Comparison of ENCODE assay signal across 22 cellular contexts in the genomic region with DNA sequence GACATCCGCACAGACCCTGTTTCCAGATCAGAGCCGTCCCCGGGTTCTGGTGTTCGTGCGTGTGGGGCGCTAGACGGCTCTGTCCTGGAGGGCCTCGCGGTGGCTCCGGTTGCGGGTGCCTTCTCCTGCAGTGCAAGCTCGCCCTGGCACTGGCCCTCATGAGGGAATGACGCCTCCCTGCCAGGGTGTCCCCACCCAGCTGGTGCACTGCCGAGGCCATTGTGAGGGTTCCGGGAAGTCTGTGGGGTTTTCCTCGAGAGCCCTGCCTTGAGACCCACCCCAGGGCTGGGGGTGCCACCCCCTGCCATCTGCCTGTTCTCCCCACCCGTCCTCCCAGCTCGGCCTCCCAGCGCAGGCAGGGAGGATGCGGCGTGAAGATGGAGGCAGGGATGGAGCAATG. TPM values are rescaled to one million over a fixed set of nuclear protein-coding genes. Genes with fewer than 3 reads are reported as not detected.
DNase-seq lines count a peak whose midpoint lies in the region; ATAC-seq, FAIRE-seq and TF ChIP-seq lines count a peak whose summit lies in the region.
"Had no signal": no experiment of that assay in that cellular context is flagged by ENCODE, and none has a peak within 500 bp of the region (broad histone marks: within the 10 kb centered on the region; RNA-seq: fewer than 3 reads in every experiment).

No MANE protein-coding gene starts in this region.

- no peak for TF ChIP-seq CTCF in breast epithelium (IDR thresholded peaks at IDR 0.05)
- no peak for TF ChIP-seq CTCF in MCF 10A (IDR thresholded peaks at IDR 0.05; ENCODE audit: unreplicated experiment)
- TF ChIP-seq CTCF in K562 (IDR thresholded peaks at IDR 0.05 in 2 of 3, conservative IDR thresholded peaks at IDR 0.05 in 1 of 3; ENCODE audit: insufficient read depth in 2 of 3, low read depth in 1 of 3, low read length in 3 of 3), result no peak

- DNase-seq in breast epithelium (ENCODE audit: low spot score in 2 of 2), result no peak
- DNase-seq in MCF 10A (ENCODE audit: unreplicated experiment), result no peak
- DNase-seq in K562 (ENCODE audit: extremely low read depth in 1 of 4, low spot score in 3 of 4), result no peak
- no peak for DNase-seq in neuronal stem cell (ENCODE audit: low spot score)
- DNase-seq in DMS 273 treated with DMSO at 0.1 percent for 48 hours (lab: John Stamatoyannopoulos, UW), result no peak
- no peak for DNase-seq in activated T-helper 2 cell treated with anti-CD3 and anti-CD28 coated beads, Interferon-gamma antibody, Interleukin-2, Interleukin-4, amounts not matched to agents 10 μg/mL and 5 μg/mL and 100 μg/mL, durations not matched to agents 14 hours and 24 hours and 36 hours (ENCODE audit: low spot score)
- no peak for DNase-seq in sciatic nerve (ENCODE audit: low spot score)
- DNase-seq: DMS79, GM23248, HCEC 1CT, MV-4-11, NCI-H1105 treated with DMSO at 0.1 percent for 48 hours, NCI-H2029 treated with DMSO at 0.1 percent for 48 hours, NCI-H510A treated with DMSO at 0.1 percent for 48 hours, NCI-H748 treated with DMSO at 0.1 percent for 48 hours, SJCRH30 had no signal

- no peak overlapping the region for H4K91ac ChIP-seq in neuronal stem cell (ENCODE audit: low read depth, low read length, poor library complexity)

- no peak for FAIRE-seq in K562 (lab: Jason Lieb, UNC)
- FAIRE-seq: D721Med had no signal

- H3K14ac ChIP-seq in neuronal stem cell (ENCODE audit: low read length), result peak overlapping the region; percentile 44

- peak overlapping the region in 9 of 11 experiments; percentile 39 to 93 (median 76); a peak in 18 of 22 replicates for H3K4me2 ChIP-seq in BLaER1 treated with 17β-estradiol and CSF1 and Interleukin-3, amounts not matched to agents 10 nM and 100 nM
- H3K4me2 ChIP-seq in K562 (ENCODE audit: insufficient read depth, low read length), result no peak overlapping the region
- no peak overlapping the region for H3K4me2 ChIP-seq in neuronal stem cell (ENCODE audit: insufficient read depth, low read length, poor library complexity, severe bottlenecking)
- H3K4me2 ChIP-seq: PC-9 had no signal

- peaks cover 5% of the 10 kb centered on the region; the same call in 2 of the 3 replicates for H3K79me2 ChIP-seq in K562 (ENCODE audit: control insufficient read depth, insufficient read depth, low read length)

- H3K4ac ChIP-seq in neuronal stem cell (ENCODE audit: low read length), result no peak overlapping the region

- peaks cover 0 to 68% (median 14%) of the 10 kb centered on the region in 11 experiments; a peak in 11 of 22 replicates for H4K20me1 ChIP-seq in BLaER1 treated with 17β-estradiol and CSF1 and Interleukin-3, amounts not matched to agents 10 nM and 100 nM
- no peaks in the 10 kb centered on the region; the same call in 1 of the 2 replicates for H4K20me1 ChIP-seq in K562 (replicated peaks; ENCODE audit: control insufficient read depth, insufficient read depth, low read length)

- no peak for TF ChIP-seq POLR2A in breast epithelium (IDR thresholded peaks at IDR 0.05)
- no peak for TF ChIP-seq POLR2A in K562 (conservative IDR thresholded peaks at IDR 0.05)

- H3K4me3 ChIP-seq in breast epithelium (no peak overlapping the region), K562 (no peak overlapping the region), neuronal stem cell (ENCODE audit: low read length in 2 of 2) (no peak overlapping the region)
- no peak overlapping the region for H3K4me3 ChIP-seq in BLaER1 treated with 17β-estradiol and CSF1 and Interleukin-3, amounts not matched to agents 10 nM and 100 nM
- H3K4me3 ChIP-seq: GM23248, PC-9, SJCRH30 had no signal

- peak overlapping the region; percentile 26 for H2AK5ac ChIP-seq in neuronal stem cell (ENCODE audit: low read depth, low read length)

- H4K8ac ChIP-seq in neuronal stem cell (ENCODE audit: low read depth, low read length), result no peak overlapping the region

- no peak overlapping the region for H2BK15ac ChIP-seq in neuronal stem cell (ENCODE audit: low read length)

- POLR2A ChIA-PET in MCF 10A (lab: Yijun Ruan, JAX), result no interaction called here
- POLR2A ChIA-PET in K562 (lab: Yijun Ruan, JAX), result no interaction called here

- no peak overlapping the region for H3K27ac Mint-ChIP-seq in MCF 10A (ENCODE audit: low read depth, unreplicated experiment)
- no peak overlapping the region for H3K27ac Mint-ChIP-seq in activated T-helper 2 cell treated with anti-CD3 and anti-CD28 coated beads, Interferon-gamma antibody, Interleukin-2, Interleukin-4, amounts not matched to agents 10 μg/mL and 5 μg/mL and 100 μg/mL, durations not matched to agents 14 hours and 24 hours and 36 hours

- no peaks in the 10 kb centered on the region for H3K4me1 Mint-ChIP-seq in MCF 10A (ENCODE audit: insufficient read depth, unreplicated experiment)
- no peaks in the 10 kb centered on the region for H3K4me1 Mint-ChIP-seq in activated T-helper 2 cell treated with anti-CD3 and anti-CD28 coated beads, Interferon-gamma antibody, Interleukin-2, Interleukin-4, amounts not matched to agents 10 μg/mL and 5 μg/mL and 100 μg/mL, durations not matched to agents 14 hours and 24 hours and 36 hours (ENCODE audit: low read depth)
- H3K4me1 Mint-ChIP-seq: CD14-positive monocyte had no signal

- CTCF ChIA-PET in MCF 10A (lab: Yijun Ruan, JAX), result interaction anchor here (0.7 to 3.0 kb wide), 6 partner anchors 9 to 159 kb away, joined by 4 to 14 read pairs (median 5); no protein-coding TSS in a partner anchor
- CTCF ChIA-PET in K562 (lab: Yijun Ruan, JAX; ENCODE audit: low intra/inter-chr PET ratio), result no interaction called here

- no peak overlapping the region for H2BK120ac ChIP-seq in neuronal stem cell (ENCODE audit: low read depth, low read length)

- H3K18ac ChIP-seq in neuronal stem cell (ENCODE audit: low read length), result peak overlapping the region; percentile 58

- no peak for TF ChIP-seq RAD21 in K562 (CRISPR knock-in tag; conservative IDR thresholded peaks at IDR 0.05 in 1 of 2, IDR thresholded peaks at IDR 0.05 in 1 of 2)

- H3K9me3 ChIP-seq in breast epithelium, result no peaks in the 10 kb centered on the region
- H3K9me3 ChIP-seq in BLaER1 treated with 17β-estradiol and CSF1 and Interleukin-3, amounts not matched to agents 10 nM and 100 nM (replicated peaks in 1 of 11), result no peaks in the 10 kb centered on the region
- H3K9me3 ChIP-seq in K562 (replicated peaks; ENCODE audit: control insufficient read depth, insufficient read depth, low read depth, low read length), result no peaks in the 10 kb centered on the region
- H3K9me3 ChIP-seq in neuronal stem cell (replicated peaks in 1 of 2; ENCODE audit: control insufficient read depth in 2 of 2, insufficient read depth in 1 of 2, low read depth in 1 of 2, low read length in 2 of 2), result no peaks in the 10 kb centered on the region
- H3K9me3 ChIP-seq: SJCRH30 had no signal

- H3K4me1 ChIP-seq in breast epithelium (no peaks in the 10 kb centered on the region), K562 (replicated peaks in 1 of 2; ENCODE audit: control insufficient read depth in 2 of 2, insufficient read depth in 2 of 2, low read length in 2 of 2) (peaks cover 0 to 55% of the 10 kb centered on the region in 2 experiments; a peak in 2 of 5 replicates), neuronal stem cell (ENCODE audit: control insufficient read depth in 2 of 2, insufficient read depth in 1 of 2, low read depth in 1 of 2, low read length in 2 of 2) (peaks cover 3 to 8% of the 10 kb centered on the region in 2 donors)
- H3K4me1 ChIP-seq in BLaER1 treated with 17β-estradiol and CSF1 and Interleukin-3, amounts not matched to agents 10 nM and 100 nM, result peaks cover 16 to 97% (median 88%) of the 10 kb centered on the region in 10 experiments
- H3K4me1 ChIP-seq: SJCRH30 had no signal

- H3K4me3 Mint-ChIP-seq in MCF 10A (ENCODE audit: unreplicated experiment), result no peak overlapping the region
- H3K4me3 Mint-ChIP-seq in activated T-helper 2 cell treated with anti-CD3 and anti-CD28 coated beads, Interferon-gamma antibody, Interleukin-2, Interleukin-4, amounts not matched to agents 10 μg/mL and 5 μg/mL and 100 μg/mL, durations not matched to agents 14 hours and 24 hours and 36 hours (ENCODE audit: low read depth), result no peak overlapping the region
- H3K4me3 Mint-ChIP-seq: CD14-positive monocyte had no signal

- H2BK5ac ChIP-seq in neuronal stem cell (ENCODE audit: low read length), result no peak overlapping the region

- ATAC-seq in K562 (no peak), sciatic nerve (no peak)

- H3K36me3 ChIP-seq in breast epithelium (no peaks in the 10 kb centered on the region), K562 (ENCODE audit: control insufficient read depth, insufficient read depth, low read length) (peaks cover 33% of the 10 kb centered on the region; the same call in 1 of the 3 replicates), neuronal stem cell (replicated peaks in 1 of 2; ENCODE audit: control insufficient read depth in 2 of 2, insufficient read depth in 2 of 2, low read length in 2 of 2) (peaks cover 0 to 14% of the 10 kb centered on the region in 2 donors)
- peaks cover 0 to 38% (median 15%) of the 10 kb centered on the region in 11 experiments; a peak in 17 of 22 replicates for H3K36me3 ChIP-seq in BLaER1 treated with 17β-estradiol and CSF1 and Interleukin-3, amounts not matched to agents 10 nM and 100 nM
- H3K36me3 ChIP-seq: SJCRH30 had no signal

- H3K79me1 ChIP-seq in neuronal stem cell (ENCODE audit: low read depth, low read length), result peaks cover 15% of the 10 kb centered on the region

- H2BK12ac ChIP-seq in neuronal stem cell (ENCODE audit: low read length), result no peak overlapping the region

- H3K36me3 Mint-ChIP-seq in MCF 10A (ENCODE audit: insufficient read depth, unreplicated experiment), result peaks cover 26% of the 10 kb centered on the region
- no peaks in the 10 kb centered on the region for H3K36me3 Mint-ChIP-seq in activated T-helper 2 cell treated with anti-CD3 and anti-CD28 coated beads, Interferon-gamma antibody, Interleukin-2, Interleukin-4, amounts not matched to agents 10 μg/mL and 5 μg/mL and 100 μg/mL, durations not matched to agents 14 hours and 24 hours and 36 hours (ENCODE audit: low read depth)

- no peak for TF ChIP-seq EP300 in K562 (IDR thresholded peaks at IDR 0.05; ENCODE audit: low read length)

- H3K9ac ChIP-seq in BLaER1 treated with 17β-estradiol and CSF1 and Interleukin-3, amounts not matched to agents 10 nM and 100 nM, result peak overlapping the region in 3 of 11 experiments; percentile 37 to 61 (median 41); a peak in 4 of 22 replicates
- H3K9ac ChIP-seq in K562 (ENCODE audit: insufficient read depth in 1 of 2, low read depth in 2 of 2, low read length in 2 of 2) (no peak overlapping the region; a peak in 1 of 4 replicates), neuronal stem cell (ENCODE audit: low read depth, low read length, poor library complexity) (no peak overlapping the region)
- H3K9ac ChIP-seq: GM23248 had no signal

- WGBS in K562 (ENCODE audit: insufficient coverage, low coverage, missing lambda C conversion rate), result 95% methylated on average over 16 of the region's 21 CpGs
- no CpG with 5 or more reads among the region's 21 CpGs for WGBS in neuronal stem cell (ENCODE audit: extremely low coverage in 2 of 2, insufficient read length in 2 of 2, insufficient replicate concordance in 1 of 2), 2 donors

- in situ Hi-C loops in K562 (cut with MboI), result no loop called here

- H3K9me1 ChIP-seq in K562 (ENCODE audit: control insufficient read depth, insufficient read depth, low read length), result no peaks in the 10 kb centered on the region

- BruUV-seq in MCF 10A (replicated peaks; lab: Mats Ljungman, UMichigan) (no TSS peak), K562 (replicated peaks; lab: Mats Ljungman, UMichigan) (no TSS peak)

- intact Hi-C loops in breast epithelium (cut with DNase I; ENCODE audit: low total_unique reads) (no loop called here), MCF 10A (cut with micrococcal nuclease) (no loop called here), K562 (cut with micrococcal nuclease) (no loop called here), sciatic nerve (cut with DNase I) (no loop called here)
- intact Hi-C loops in activated T-helper 2 cell treated with anti-CD3 and anti-CD28 coated beads, Interferon-gamma antibody, Interleukin-2, Interleukin-4, amounts not matched to agents 10 μg/mL and 5 μg/mL and 100 μg/mL, durations not matched to agents 14 hours and 24 hours and 36 hours (cut with micrococcal nuclease), result no loop called here

- no peak overlapping the region for H3K23ac ChIP-seq in neuronal stem cell (ENCODE audit: low read depth, low read length, poor library complexity)

- no peaks in the 10 kb centered on the region for H3K9me3 Mint-ChIP-seq in MCF 10A (ENCODE audit: unreplicated experiment)
- H3K9me3 Mint-ChIP-seq in activated T-helper 2 cell treated with anti-CD3 and anti-CD28 coated beads, Interferon-gamma antibody, Interleukin-2, Interleukin-4, amounts not matched to agents 10 μg/mL and 5 μg/mL and 100 μg/mL, durations not matched to agents 14 hours and 24 hours and 36 hours, result no peaks in the 10 kb centered on the region

- no peak overlapping the region for H2AFZ ChIP-seq in K562 (ENCODE audit: low read depth, low read length)
- no peak overlapping the region for H2AFZ ChIP-seq in neuronal stem cell (ENCODE audit: low read length)
- H2AFZ ChIP-seq: GM23248, PC-9 had no signal

- peak overlapping the region; percentile 13 to 59 for H3K27ac ChIP-seq in breast epithelium
- peak overlapping the region in 6 of 11 experiments; percentile 15 to 76 (median 59); a peak in 9 of 22 replicates for H3K27ac ChIP-seq in BLaER1 treated with 17β-estradiol and CSF1 and Interleukin-3, amounts not matched to agents 10 nM and 100 nM
- H3K27ac ChIP-seq in K562 (ENCODE audit: extremely low read depth, low read depth, low read length), result no peak overlapping the region
- H3K27ac ChIP-seq in neuronal stem cell (replicated peaks; ENCODE audit: low read length), result no peak overlapping the region
- H3K27ac ChIP-seq: 22Rv1, GM23248, HL-60, PC-9, SJCRH30 had no signal

- H3K27me3 ChIP-seq in breast epithelium, result no peaks in the 10 kb centered on the region
- peaks cover 0 to 20% (median 0%) of the 10 kb centered on the region in 11 experiments; a peak in 2 of 22 replicates for H3K27me3 ChIP-seq in BLaER1 treated with 17β-estradiol and CSF1 and Interleukin-3, amounts not matched to agents 10 nM and 100 nM
- no peaks in the 10 kb centered on the region for H3K27me3 ChIP-seq in K562 (ENCODE audit: control insufficient read depth in 2 of 2, insufficient read depth in 2 of 2, low read length in 2 of 2)
- H3K27me3 ChIP-seq in neuronal stem cell (ENCODE audit: control insufficient read depth in 3 of 3, insufficient read depth in 3 of 3, low read depth in 1 of 3, low read length in 3 of 3), result no peaks in the 10 kb centered on the region
- H3K27me3 ChIP-seq: SJCRH30 had no signal

- H3K27me3 Mint-ChIP-seq in MCF 10A (ENCODE audit: insufficient read depth, unreplicated experiment), result no peaks in the 10 kb centered on the region
- no peaks in the 10 kb centered on the region for H3K27me3 Mint-ChIP-seq in activated T-helper 2 cell treated with anti-CD3 and anti-CD28 coated beads, Interferon-gamma antibody, Interleukin-2, Interleukin-4, amounts not matched to agents 10 μg/mL and 5 μg/mL and 100 μg/mL, durations not matched to agents 14 hours and 24 hours and 36 hours (ENCODE audit: low read depth)

RNA-seq across cellular contexts. Expression of a gene that starts 19.2 kb away (rescaled TPM):
- total RNA-seq in breast epithelium (10 to 100 TPM in 1 of 3 donors, 1 to 10 TPM in 2; 7.8 to 16.2 (median 8.5) TPM), MCF 10A (2022) (32.9 and 47.1 TPM in 2 replicates), K562 (2014; rRNA removed) (0.09 TPM in 1 of 2 replicates, not detected in the other), K562 (2014; rRNA removed; fragmentation: Illumina TruSeq; extraction: Trizol) (0.07 and 0.13 TPM in 2 replicates), K562 (2015; rRNA removed; fragmentation: Illumina TruSeq; extraction: Trizol) (0.19 and 0.22 TPM in 2 replicates), K562 (2021) (0.13 and 0.24 TPM in 2 replicates), sciatic nerve (9.5 TPM)
- 0.35 TPM in 1 of 2 replicates, not detected in the other for total RNA-seq in K562 (2011; cell fraction: chromatin; rRNA removed; ENCODE audit: low replicate concordance)
- total RNA-seq in K562 (2011; cell fraction: nucleolus; rRNA removed), result 0.13 and 0.17 TPM in 2 replicates
- total RNA-seq in K562 (2011; cell fraction: nucleoplasm; rRNA removed), result not detected in 2 replicates
- polyA plus RNA-seq in K562 (2011; rRNA removed) (0.19 and 0.22 TPM in 2 replicates), K562 (2014; fragmentation: Illumina TruSeq; extraction: Trizol) (0.10 and 0.22 TPM in 2 replicates), K562 (2014; fragmentation: Nextera tagmentation; extraction: Ambion mirVana) (under 1 TPM in 1 of 2 experiments, not detected in 1; 0.03 TPM), K562 (2014; rRNA removed) (0.11 and 0.35 TPM in 2 replicates)
- polyA plus RNA-seq in K562 (2011; cell fraction: cytosol; rRNA removed), result 0.18 and 0.25 TPM in 2 replicates
- polyA plus RNA-seq in K562 (2011; cell fraction: nucleus; rRNA removed), result 0.29 and 0.40 TPM in 2 replicates
- 0.65 and 0.76 TPM in 2 replicates for polyA plus RNA-seq in K562 (2012)
- polyA minus RNA-seq in K562 (2011; rRNA and poly(A)+ RNA removed), result 0.27 TPM in 1 of 2 replicates, not detected in the other
- not detected in 2 replicates for polyA minus RNA-seq in K562 (2011; cell fraction: cytosol; rRNA and poly(A)+ RNA removed)
- polyA minus RNA-seq in K562 (2011; cell fraction: nucleus; rRNA and poly(A)+ RNA removed), result 0.13 TPM in 1 of 2 replicates, not detected in the other
- 0.01 TPM for polyA plus RNA-seq in neuronal stem cell (2013, experiment 1 of 2)
- polyA plus RNA-seq in neuronal stem cell (2013, experiment 2 of 2), result not detected
- 174 and 176 TPM in 2 replicates for total RNA-seq in activated T-helper 2 cell treated with anti-CD3 and anti-CD28 coated beads, Interferon-gamma antibody, Interleukin-2, Interleukin-4, amounts not matched to agents 10 μg/mL and 5 μg/mL and 100 μg/mL, durations not matched to agents 14 hours and 24 hours and 36 hours
- total RNA-seq: GM23248 had no signal
- polyA plus RNA-seq: GM23248 had no signal

RNA-seq across cellular contexts. Expression of a gene that starts 22.5 kb away (rescaled TPM):
- 10 to 100 TPM; 40.5 to 52.0 (median 42.3) TPM for total RNA-seq in breast epithelium
- total RNA-seq in MCF 10A (2022), result 40.9 and 48.1 TPM in 2 replicates
- total RNA-seq in K562 (2011; cell fraction: chromatin; rRNA removed; ENCODE audit: low replicate concordance), result 18.8 and 42.3 TPM in 2 replicates
- 20.7 and 22.8 TPM in 2 replicates for total RNA-seq in K562 (2011; cell fraction: nucleolus; rRNA removed)
- total RNA-seq in K562 (2011; cell fraction: nucleoplasm; rRNA removed), result 12.6 and 17.6 TPM in 2 replicates
- 14.5 and 19.3 TPM in 2 replicates for total RNA-seq in K562 (2014; rRNA removed)
- total RNA-seq in K562 (2014; rRNA removed; fragmentation: Illumina TruSeq; extraction: Trizol), result 7.0 and 12.7 TPM in 2 replicates
- total RNA-seq in K562 (2015; rRNA removed; fragmentation: Illumina TruSeq; extraction: Trizol), result 13.4 and 16.5 TPM in 2 replicates
- total RNA-seq in K562 (2021), result 24.3 and 24.8 TPM in 2 replicates
- polyA plus RNA-seq in K562 (2011; rRNA removed), result 3.6 and 9.7 TPM in 2 replicates
- polyA plus RNA-seq in K562 (2011; cell fraction: cytosol; rRNA removed), result 11.1 and 14.7 TPM in 2 replicates
- polyA plus RNA-seq in K562 (2011; cell fraction: nucleus; rRNA removed), result 18.1 and 22.6 TPM in 2 replicates
- 22.6 and 23.5 TPM in 2 replicates for polyA plus RNA-seq in K562 (2012)
- 23.5 and 24.5 TPM in 2 replicates for polyA plus RNA-seq in K562 (2014; fragmentation: Illumina TruSeq; extraction: Trizol)
- under 1 TPM; 0.18 to 0.21 TPM for polyA plus RNA-seq in K562 (2014; fragmentation: Nextera tagmentation; extraction: Ambion mirVana)
- 16.6 and 18.2 TPM in 2 replicates for polyA plus RNA-seq in K562 (2014; rRNA removed)
- polyA minus RNA-seq in K562 (2011; rRNA and poly(A)+ RNA removed), result 1.6 and 10.8 TPM in 2 replicates
- polyA minus RNA-seq in K562 (2011; cell fraction: cytosol; rRNA and poly(A)+ RNA removed), result 10.8 and 11.5 TPM in 2 replicates
- 4.6 and 5.7 TPM in 2 replicates for polyA minus RNA-seq in K562 (2011; cell fraction: nucleus; rRNA and poly(A)+ RNA removed)
- polyA plus RNA-seq in neuronal stem cell (2013, experiment 1 of 2), result 19.2 TPM
- 20.0 TPM for polyA plus RNA-seq in neuronal stem cell (2013, experiment 2 of 2)
- 5.6 and 7.1 TPM in 2 replicates for total RNA-seq in activated T-helper 2 cell treated with anti-CD3 and anti-CD28 coated beads, Interferon-gamma antibody, Interleukin-2, Interleukin-4, amounts not matched to agents 10 μg/mL and 5 μg/mL and 100 μg/mL, durations not matched to agents 14 hours and 24 hours and 36 hours
- total RNA-seq in sciatic nerve, result 74.0 TPM

RNA-seq across cellular contexts. Expression of a gene that starts 54.3 kb away (rescaled TPM):
- total RNA-seq in breast epithelium (100 to 1,000 TPM; 329 to 407 (median 397) TPM), MCF 10A (2022) (266 and 273 TPM in 2 replicates), K562 (2014; rRNA removed) (264 and 355 TPM in 2 replicates), K562 (2014; rRNA removed; fragmentation: Illumina TruSeq; extraction: Trizol) (75.8 and 89.1 TPM in 2 replicates), K562 (2015; rRNA removed; fragmentation: Illumina TruSeq; extraction: Trizol) (172 and 178 TPM in 2 replicates), K562 (2021) (347 and 360 TPM in 2 replicates), sciatic nerve (708 TPM)
- total RNA-seq in K562 (2011; cell fraction: chromatin; rRNA removed; ENCODE audit: low replicate concordance), result 147 and 335 TPM in 2 replicates
- 259 and 282 TPM in 2 replicates for total RNA-seq in K562 (2011; cell fraction: nucleolus; rRNA removed)
- 209 and 242 TPM in 2 replicates for total RNA-seq in K562 (2011; cell fraction: nucleoplasm; rRNA removed)
- polyA plus RNA-seq in K562 (2011; rRNA removed) (280 and 366 TPM in 2 replicates), K562 (2014; fragmentation: Illumina TruSeq; extraction: Trizol) (235 and 381 TPM in 2 replicates), K562 (2014; fragmentation: Nextera tagmentation; extraction: Ambion mirVana) (1 to 10 TPM; 2.0 to 6.2 TPM), K562 (2014; rRNA removed) (316 and 334 TPM in 2 replicates)
- polyA plus RNA-seq in K562 (2011; cell fraction: cytosol; rRNA removed), result 357 and 770 TPM in 2 replicates
- 343 and 561 TPM in 2 replicates for polyA plus RNA-seq in K562 (2011; cell fraction: nucleus; rRNA removed)
- polyA plus RNA-seq in K562 (2012), result 396 and 430 TPM in 2 replicates
- 222 and 305 TPM in 2 replicates for polyA minus RNA-seq in K562 (2011; rRNA and poly(A)+ RNA removed)
- polyA minus RNA-seq in K562 (2011; cell fraction: cytosol; rRNA and poly(A)+ RNA removed), result 290 and 401 TPM in 2 replicates
- 64.5 and 71.5 TPM in 2 replicates for polyA minus RNA-seq in K562 (2011; cell fraction: nucleus; rRNA and poly(A)+ RNA removed)
- 162 TPM for polyA plus RNA-seq in neuronal stem cell (2013, experiment 1 of 2)
- polyA plus RNA-seq in neuronal stem cell (2013, experiment 2 of 2), result 164 TPM
- total RNA-seq in activated T-helper 2 cell treated with anti-CD3 and anti-CD28 coated beads, Interferon-gamma antibody, Interleukin-2, Interleukin-4, amounts not matched to agents 10 μg/mL and 5 μg/mL and 100 μg/mL, durations not matched to agents 14 hours and 24 hours and 36 hours, result 428 and 432 TPM in 2 replicates

Comparison
In these comparisons a context has a peak if more than half of its experiments do, and no peak if none do; other contexts are left out.
1. H3K27ac ChIP-seq: peak in breast epithelium (2 of 2) and BLaER1 treated with 17β-estradiol and CSF1 and Interleukin-3, amounts not matched to agents 10 nM and 100 nM (6 of 11); none in K562 (single experiment) and neuronal stem cell (single experiment).
2. H3K4me2 ChIP-seq: peak in BLaER1 treated with 17β-estradiol and CSF1 and Interleukin-3, amounts not matched to agents 10 nM and 100 nM (9 of 11); none in K562 (single experiment) and neuronal stem cell (single experiment).